Comparison of ENCODE assay signal across 8 cellular contexts in the genomic region with DNA sequence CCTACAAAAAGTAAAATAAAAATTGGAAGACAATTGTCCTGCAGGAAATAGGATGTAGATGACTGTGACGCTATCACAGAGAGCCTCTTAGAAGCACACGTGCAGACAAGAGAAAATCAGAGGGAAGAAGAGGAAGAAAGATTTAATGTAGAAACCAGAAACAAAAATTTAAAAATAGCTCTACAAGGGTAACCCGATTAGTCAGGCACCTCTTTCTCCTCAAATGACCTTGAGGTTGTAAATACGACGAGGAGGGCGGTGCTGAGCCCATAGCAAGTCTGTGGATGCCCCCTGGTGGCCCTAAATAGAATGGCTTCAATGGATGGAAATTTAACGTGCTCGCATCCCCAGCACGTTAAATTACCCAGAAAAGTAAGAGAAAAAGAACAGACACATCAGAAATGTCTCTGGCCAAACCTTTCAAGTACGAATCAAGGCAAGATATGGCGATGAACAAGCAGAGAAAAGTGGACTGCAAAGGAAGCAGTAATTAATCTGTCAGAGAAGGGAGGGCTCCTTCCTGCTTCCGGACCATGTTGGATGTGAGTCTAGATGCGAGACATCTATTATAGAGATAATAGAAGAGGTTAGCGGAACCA. TPM values are rescaled to one million over a fixed set of nuclear protein-coding genes. Genes with fewer than 3 reads are reported as not detected.
A peak's percentile ranks its signal among the peaks of the same experiment; 100 is the strongest.
DNase-seq lines count a peak whose midpoint lies in the region; ATAC-seq and TF ChIP-seq lines count a peak whose summit lies in the region.

No MANE protein-coding gene starts in this region.

- H3K4me3 ChIP-seq in LNCaP clone FGC (ENCODE audit: low read depth, low read length): no peak overlapping the region
- H3K4me3 ChIP-seq in neural progenitor cell: no peak overlapping the region
- H3K4me3 ChIP-seq in stomach: peak overlapping the region; percentile 54 to 61 (median 60)

- no peaks in the 10 kb centered on the region for H3F3A ChIP-seq in neural progenitor cell (ENCODE audit: low read depth)

- 1 to 3% (median 1%) methylated on average over 14 of the region's 14 CpGs for WGBS in stomach, 5 donors

- no peaks in the 10 kb centered on the region for H3K36me3 Mint-ChIP-seq in activated T-helper 2 cell treated with anti-CD3 and anti-CD28 coated beads, Interferon-gamma antibody, Interleukin-2, Interleukin-4, amounts not matched to agents 10 μg/mL and 5 μg/mL and 100 μg/mL, durations not matched to agents 14 hours and 24 hours and 36 hours (ENCODE audit: low read depth)
- no peaks in the 10 kb centered on the region for H3K36me3 Mint-ChIP-seq in neural progenitor cell

- H3K36me3 ChIP-seq in neural progenitor cell (no peaks in the 10 kb centered on the region), stomach (peaks cover 0 to 11% (median 5%) of the 10 kb centered on the region in 4 donors)

- H4K20me1 ChIP-seq in neural progenitor cell (ENCODE audit: low read depth): no peaks in the 10 kb centered on the region

- TF ChIP-seq POLR2A in stomach (IDR thresholded peaks at IDR 0.05): no peak

- DNase-seq in COLO829 (ENCODE audit: low spot score) (peak; percentile 87), LNCaP clone FGC (ENCODE audit: low read depth) (peak; percentile 52), RWPE1 (ENCODE audit: low spot score) (peak; percentile 83), fibroblast of the conjunctiva (ENCODE audit: low read depth) (peak; percentile 90), neural progenitor cell (ENCODE audit: low spot score) (peak; percentile 84), stomach (peak; percentile 81)
- DNase-seq in activated T-helper 2 cell treated with anti-CD3 and anti-CD28 coated beads, Interferon-gamma antibody, Interleukin-2, Interleukin-4, amounts not matched to agents 10 μg/mL and 5 μg/mL and 100 μg/mL, durations not matched to agents 14 hours and 24 hours and 36 hours (ENCODE audit: low spot score): peak; percentile 61

- H3K4me1 Mint-ChIP-seq in activated T-helper 2 cell treated with anti-CD3 and anti-CD28 coated beads, Interferon-gamma antibody, Interleukin-2, Interleukin-4, amounts not matched to agents 10 μg/mL and 5 μg/mL and 100 μg/mL, durations not matched to agents 14 hours and 24 hours and 36 hours (ENCODE audit: low read depth): peaks cover 19% of the 10 kb centered on the region
- peaks cover 2% of the 10 kb centered on the region for H3K4me1 Mint-ChIP-seq in neural progenitor cell

- intact Hi-C loops in activated T-helper 2 cell treated with anti-CD3 and anti-CD28 coated beads, Interferon-gamma antibody, Interleukin-2, Interleukin-4, amounts not matched to agents 10 μg/mL and 5 μg/mL and 100 μg/mL, durations not matched to agents 14 hours and 24 hours and 36 hours (cut with micrococcal nuclease): loop anchor here (1.0 to 2.0 kb wide), 5 partner anchors 20 to 172 kb away; partner anchors contain the start of genes RPL7L1 and TBCC
- intact Hi-C loops in stomach (cut with DNase I; ENCODE audit: low total_unique reads): loop anchor here (10.0 kb wide), 1 partner anchor 62 kb away; no protein-coding TSS in a partner anchor

- no peaks in the 10 kb centered on the region for H3K79me2 ChIP-seq in neural progenitor cell (ENCODE audit: low read depth)

- peak overlapping the region; percentile 65 for H3K27ac ChIP-seq in RWPE1
- no peak overlapping the region for H3K27ac ChIP-seq in neural progenitor cell
- peak overlapping the region; percentile 69 to 89 (median 88) for H3K27ac ChIP-seq in stomach

- H2AFZ ChIP-seq in neural progenitor cell (replicated peaks): peak overlapping the region; percentile 87

- no peaks in the 10 kb centered on the region for H3K27me3 ChIP-seq in neural progenitor cell
- H3K27me3 ChIP-seq in stomach: no peaks in the 10 kb centered on the region

- H3K4me2 ChIP-seq in neural progenitor cell: no peak overlapping the region

- no peaks in the 10 kb centered on the region for H3K9me3 ChIP-seq in neural progenitor cell (ENCODE audit: low read depth)
- H3K9me3 ChIP-seq in stomach: no peaks in the 10 kb centered on the region

- POLR2A ChIA-PET in RWPE1 (lab: Yijun Ruan, JAX; ENCODE audit: low non-redundant PET): no interaction called here

- TF ChIP-seq CTCF in LNCaP clone FGC (IDR thresholded peaks at IDR 0.05; ENCODE audit: control insufficient read depth, extremely low read depth, insufficient read depth) (peak; percentile 83), RWPE1 (conservative IDR thresholded peaks at IDR 0.05; ENCODE audit: low read depth) (peak; percentile 86), neural progenitor cell (IDR thresholded peaks at IDR 0.05) (peak; percentile 93), stomach (IDR thresholded peaks at IDR 0.05) (peak in 5 of 7 experiments; percentile 77 to 98 (median 92))

- H3K9ac ChIP-seq in neural progenitor cell: no peak overlapping the region

- TF ChIP-seq EP300 in stomach (IDR thresholded peaks at IDR 0.05): no peak

- no peaks in the 10 kb centered on the region for H3K9me3 Mint-ChIP-seq in activated T-helper 2 cell treated with anti-CD3 and anti-CD28 coated beads, Interferon-gamma antibody, Interleukin-2, Interleukin-4, amounts not matched to agents 10 μg/mL and 5 μg/mL and 100 μg/mL, durations not matched to agents 14 hours and 24 hours and 36 hours
- H3K9me3 Mint-ChIP-seq in neural progenitor cell: no peaks in the 10 kb centered on the region

- peak; percentile 83 for ATAC-seq in GM21515 (IDR thresholded peaks at IDR 0.05; ENCODE audit: unreplicated experiment)

- CTCF ChIA-PET in RWPE1 (lab: Yijun Ruan, JAX): interaction anchor here (0.6 to 2.4 kb wide), 12 partner anchors 11 to 173 kb away, joined by 3 to 15 read pairs (median 3); partner anchors contain the start of gene TBCC

- H3K27me3 Mint-ChIP-seq in activated T-helper 2 cell treated with anti-CD3 and anti-CD28 coated beads, Interferon-gamma antibody, Interleukin-2, Interleukin-4, amounts not matched to agents 10 μg/mL and 5 μg/mL and 100 μg/mL, durations not matched to agents 14 hours and 24 hours and 36 hours (ENCODE audit: low read depth): peaks cover 6% of the 10 kb centered on the region
- peaks cover 8% of the 10 kb centered on the region for H3K27me3 Mint-ChIP-seq in neural progenitor cell (ENCODE audit: insufficient read depth, low read depth)

- no peaks in the 10 kb centered on the region for H3K4me1 ChIP-seq in neural progenitor cell
- H3K4me1 ChIP-seq in stomach: peaks cover 5 to 20% (median 8%) of the 10 kb centered on the region in 4 donors

- peak overlapping the region; percentile 98 for H3K27ac Mint-ChIP-seq in activated T-helper 2 cell treated with anti-CD3 and anti-CD28 coated beads, Interferon-gamma antibody, Interleukin-2, Interleukin-4, amounts not matched to agents 10 μg/mL and 5 μg/mL and 100 μg/mL, durations not matched to agents 14 hours and 24 hours and 36 hours
- no peak overlapping the region for H3K27ac Mint-ChIP-seq in neural progenitor cell

- H3K4me3 Mint-ChIP-seq in activated T-helper 2 cell treated with anti-CD3 and anti-CD28 coated beads, Interferon-gamma antibody, Interleukin-2, Interleukin-4, amounts not matched to agents 10 μg/mL and 5 μg/mL and 100 μg/mL, durations not matched to agents 14 hours and 24 hours and 36 hours (ENCODE audit: low read depth): peak overlapping the region; percentile 81
- H3K4me3 Mint-ChIP-seq in neural progenitor cell: no peak overlapping the region

RNA-seq across cellular contexts. Expression of gene PRPH2, which starts 4.2 kb away (rescaled TPM):
- not detected in 2 replicates for total RNA-seq in activated T-helper 2 cell treated with anti-CD3 and anti-CD28 coated beads, Interferon-gamma antibody, Interleukin-2, Interleukin-4, amounts not matched to agents 10 μg/mL and 5 μg/mL and 100 μg/mL, durations not matched to agents 14 hours and 24 hours and 36 hours
- total RNA-seq in neural progenitor cell (ENCODE audit: low replicate concordance) (0.06 TPM in 1 of 2 replicates, not detected in the other), stomach (1 to 10 TPM in 2 of 5 donors, under 1 TPM in 1, not detected in 2; 0.43 to 4.0 (median 1.2) TPM)
- polyA plus RNA-seq in stomach: under 1 TPM; 0.38 to 0.92 (median 0.75) TPM

RNA-seq across cellular contexts. Expression of gene TBCC, which starts 19.3 kb away (rescaled TPM):
- total RNA-seq in activated T-helper 2 cell treated with anti-CD3 and anti-CD28 coated beads, Interferon-gamma antibody, Interleukin-2, Interleukin-4, amounts not matched to agents 10 μg/mL and 5 μg/mL and 100 μg/mL, durations not matched to agents 14 hours and 24 hours and 36 hours: 17.7 and 19.5 TPM in 2 replicates
- total RNA-seq in neural progenitor cell (ENCODE audit: low replicate concordance): 40.1 and 40.4 TPM in 2 replicates
- total RNA-seq in stomach: 10 to 100 TPM; 14.2 to 33.0 (median 15.2) TPM
- 10 to 100 TPM; 16.9 to 24.6 (median 19.6) TPM for polyA plus RNA-seq in stomach

RNA-seq across cellular contexts. Expression of gene BICRAL, which starts 55.3 kb away (rescaled TPM):
- total RNA-seq in activated T-helper 2 cell treated with anti-CD3 and anti-CD28 coated beads, Interferon-gamma antibody, Interleukin-2, Interleukin-4, amounts not matched to agents 10 μg/mL and 5 μg/mL and 100 μg/mL, durations not matched to agents 14 hours and 24 hours and 36 hours: 14.2 and 14.4 TPM in 2 replicates
- total RNA-seq in neural progenitor cell (ENCODE audit: low replicate concordance) (8.6 TPM in 2 replicates), stomach (10 to 100 TPM in 3 of 5 donors, 1 to 10 TPM in 2; 2.9 to 23.2 (median 11.1) TPM)
- polyA plus RNA-seq in stomach: 1 to 10 TPM; 2.8 to 4.7 (median 3.1) TPM

Comparison
In these comparisons a context has a peak if more than half of its experiments do, and no peak if none do; other contexts are left out.
1. H3K4me3 ChIP-seq: peak in stomach (4 of 4); none in LNCaP clone FGC (single experiment) and neural progenitor cell (single experiment).
2. Peak in every context shown above with its lines, with median percentiles within 50 percentile points of each other: DNase-seq and CTCF ChIP-seq.